8 cellular contexts compared by ENCODE assay signal in genomic region chr13:36275190-36276002, GRCh38. TPM values are rescaled to one million over a fixed set of nuclear protein-coding genes. Genes with fewer than 3 reads are reported as not detected.
DNase-seq lines count a peak whose midpoint lies in the region; ATAC-seq, FAIRE-seq and TF ChIP-seq lines count a peak whose summit lies in the region.

No MANE protein-coding gene starts in this region.

- no peak for FAIRE-seq in astrocyte (lab: Jason Lieb, UNC)
- peak; percentile 29 for FAIRE-seq in kidney (lab: Jason Lieb, UNC)

- in situ Hi-C loops in GM13976 (cut with MboI; ENCODE audit: low sequenced_read_pairs, unreplicated experiment) = loop anchor here (10.0 kb wide), 1 partner anchor 301 kb away; no protein-coding TSS in a partner anchor

- H2AFZ ChIP-seq in ACC112 (ENCODE audit: low read length, unreplicated experiment) (no peak overlapping the region), astrocyte (ENCODE audit: low read depth, low read length) (no peak overlapping the region)

- intact Hi-C loops in kidney (cut with DNase I) (no loop called here), upper lobe of right lung (cut with DNase I) (loop anchor here (5.0 kb wide), 1 partner anchor 298 kb away; no protein-coding TSS in a partner anchor)

- no peak overlapping the region for H3K4me3 ChIP-seq in ACC112 (ENCODE audit: low read depth, low read length)
- no peak overlapping the region for H3K4me3 ChIP-seq in astrocyte (ENCODE audit: insufficient read depth, low read depth, low read length)
- no peak overlapping the region for H3K4me3 ChIP-seq in kidney (ENCODE audit: low read length in 2 of 2)
- no peak overlapping the region for H3K4me3 ChIP-seq in upper lobe of right lung

- H3K9ac ChIP-seq in astrocyte (ENCODE audit: low read length) (peak overlapping the region; percentile 61), kidney (ENCODE audit: low read length in 2 of 2) (no peak overlapping the region)

- DNase-seq in GM13976 (ENCODE audit: low spot score) (peak; percentile 22), NCI-H2196 treated with DMSO at 0.1 percent for 48 hours (lab: John Stamatoyannopoulos, UW; ENCODE audit: unreplicated experiment) (peak; percentile 10), astrocyte (ENCODE audit: low read depth) (peak; percentile 81), kidney (no peak), upper lobe of right lung (no peak)
- no peak for DNase-seq in effector CD8-positive, alpha-beta T cell (lab: John Stamatoyannopoulos, UW)

- H3K27me3 ChIP-seq in ACC112 (ENCODE audit: insufficient read depth, low read length) (no peaks in the 10 kb centered on the region), astrocyte (ENCODE audit: insufficient read depth, low read length) (no peaks in the 10 kb centered on the region), upper lobe of right lung (no peaks in the 10 kb centered on the region)

- H3K27ac ChIP-seq in ACC112 (ENCODE audit: low read depth, low read length) = peak overlapping the region; percentile 67
- peak overlapping the region; percentile 76 for H3K27ac ChIP-seq in astrocyte (ENCODE audit: low read depth, low read length)
- H3K27ac ChIP-seq in kidney (ENCODE audit: low read depth in 2 of 2, low read length in 2 of 2) = no peak overlapping the region
- no peak overlapping the region for H3K27ac ChIP-seq in upper lobe of right lung

- no peaks in the 10 kb centered on the region for H3K27me3 Mint-ChIP-seq in astrocyte (ENCODE audit: low read depth, unreplicated experiment)

- H4K20me1 ChIP-seq in astrocyte (ENCODE audit: insufficient read depth, low read length) = no peaks in the 10 kb centered on the region

- ATAC-seq in upper lobe of right lung = peak; percentile 64
- ATAC-seq in GM18867 (IDR thresholded peaks at IDR 0.05; ENCODE audit: unreplicated experiment) = no peak

- H3K4me1 Mint-ChIP-seq in astrocyte (ENCODE audit: low read depth, unreplicated experiment) = peaks cover 18% of the 10 kb centered on the region

- no peaks in the 10 kb centered on the region for H3K79me2 ChIP-seq in ACC112 (ENCODE audit: control insufficient read depth, insufficient read depth, low read length, unreplicated experiment)
- H3K79me2 ChIP-seq in astrocyte (ENCODE audit: insufficient read depth, low read length) = no peaks in the 10 kb centered on the region

- H3K4me1 ChIP-seq in ACC112 (ENCODE audit: control insufficient read depth, insufficient read depth, low read length, unreplicated experiment) = peaks cover 14% of the 10 kb centered on the region
- peaks cover 6% of the 10 kb centered on the region for H3K4me1 ChIP-seq in astrocyte (ENCODE audit: insufficient read depth, low read length)
- H3K4me1 ChIP-seq in kidney (ENCODE audit: control insufficient read depth in 1 of 2, insufficient read depth in 1 of 2, low read depth in 1 of 2, low read length in 2 of 2) = no peaks in the 10 kb centered on the region
- no peaks in the 10 kb centered on the region for H3K4me1 ChIP-seq in upper lobe of right lung

- H3K36me3 ChIP-seq in ACC112 (ENCODE audit: insufficient read depth, low read length) = no peaks in the 10 kb centered on the region
- no peaks in the 10 kb centered on the region for H3K36me3 ChIP-seq in astrocyte (ENCODE audit: insufficient read depth, low read length)
- H3K36me3 ChIP-seq in kidney (ENCODE audit: control insufficient read depth in 1 of 2, insufficient read depth in 2 of 2, low read length in 2 of 2) = no peaks in the 10 kb centered on the region
- no peaks in the 10 kb centered on the region for H3K36me3 ChIP-seq in upper lobe of right lung

- H3K9me3 ChIP-seq in astrocyte (ENCODE audit: insufficient read depth, low read depth, low read length) (no peaks in the 10 kb centered on the region), kidney (ENCODE audit: control insufficient read depth in 1 of 2, low read length in 2 of 2) (no peaks in the 10 kb centered on the region), upper lobe of right lung (no peaks in the 10 kb centered on the region)

- H3K9me3 Mint-ChIP-seq in astrocyte (ENCODE audit: unreplicated experiment) = no peaks in the 10 kb centered on the region

- H3K27ac Mint-ChIP-seq in astrocyte (ENCODE audit: unreplicated experiment) = peak overlapping the region; percentile 85

- no peaks in the 10 kb centered on the region for H3K36me3 Mint-ChIP-seq in astrocyte (ENCODE audit: low read depth, unreplicated experiment)

- TF ChIP-seq CTCF in GM13976 (IDR thresholded peaks at IDR 0.05; ENCODE audit: borderline replicate concordance, control extremely low read depth, extremely low read depth, insufficient read depth, missing control alignments) = peak; percentile 17
- peak; percentile 64 for TF ChIP-seq CTCF in astrocyte (IDR thresholded peaks at IDR 0.05; ENCODE audit: insufficient read depth, low read depth, low read length)
- peak; percentile 59 for TF ChIP-seq CTCF in kidney (IDR thresholded peaks at IDR 0.05; ENCODE audit: borderline replicate concordance, extremely low read depth, insufficient read depth)
- peak; percentile 61 for TF ChIP-seq CTCF in upper lobe of right lung (IDR thresholded peaks at IDR 0.05)

- H3K4me3 Mint-ChIP-seq in astrocyte (ENCODE audit: unreplicated experiment) = no peak overlapping the region

- H3K4me2 ChIP-seq in astrocyte (ENCODE audit: low read length) = peak overlapping the region; percentile 17

RNA-seq across cellular contexts. Expression of gene CCDC169, which starts 22.2 kb away (rescaled TPM):
- 0.62 and 0.98 TPM in 2 replicates for total RNA-seq in astrocyte
- total RNA-seq in kidney = 1.5 TPM
- 2.5 TPM for polyA plus RNA-seq in kidney (ENCODE audit: insufficient read depth, low read depth, low replicate concordance)
- 0.55 TPM for total RNA-seq in upper lobe of right lung

Comparison
In these comparisons a context has a peak if more than half of its experiments do, and no peak if none do; other contexts are left out.
1. H3K27ac ChIP-seq: peak in ACC112 (single experiment) and astrocyte (single experiment); none in kidney (0 of 2) and upper lobe of right lung (single experiment).
2. DNase-seq: peak in GM13976 (single experiment), NCI-H2196 treated with DMSO at 0.1 percent for 48 hours (single experiment) and astrocyte (single experiment); none in kidney (single experiment), upper lobe of right lung (single experiment) and effector CD8-positive, alpha-beta T cell (single experiment).
3. Peak in every context shown above with its lines, with median percentiles within 50 percentile points of each other: CTCF ChIP-seq.